Comparison of ENCODE assay signal across 18 cellular contexts in the genomic region with DNA sequence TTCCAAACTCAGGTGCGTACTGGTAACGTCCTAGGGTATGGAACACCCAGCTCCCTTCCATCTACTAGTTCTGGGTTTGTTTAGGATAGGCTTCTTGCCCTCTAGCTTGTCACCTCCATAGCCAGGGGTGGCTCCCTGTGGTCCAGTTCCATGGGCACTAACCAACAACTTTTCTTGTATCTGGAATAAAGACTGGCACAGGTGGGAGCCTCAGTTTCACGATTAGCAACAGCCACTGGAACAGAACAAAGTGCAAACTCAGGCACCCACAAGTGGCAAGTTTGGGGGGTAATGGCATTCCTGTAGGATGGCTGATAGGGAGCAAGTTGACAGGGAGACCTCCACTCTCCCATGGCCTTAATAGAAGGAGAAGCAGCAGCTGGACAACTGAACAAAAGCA. TPM values are rescaled to one million over a fixed set of nuclear protein-coding genes. Genes with fewer than 3 reads are reported as not detected.
DNase-seq lines count a peak whose midpoint lies in the region; ATAC-seq and TF ChIP-seq lines count a peak whose summit lies in the region.
"Had no signal": no experiment of that assay in that cellular context is flagged by ENCODE, and none has a peak within 500 bp of the region (broad histone marks: within the 10 kb centered on the region; RNA-seq: fewer than 3 reads in every experiment).

No MANE protein-coding gene starts in this region.

- DNase-seq in natural killer cell (peak; percentile 9), right atrium auricular region (ENCODE audit: low spot score) (peak; percentile 50), sciatic nerve (ENCODE audit: low spot score) (peak; percentile 19), GM20000 (ENCODE audit: low spot score) (no peak), HPDE6-E6E7 (ENCODE audit: extremely low spot score) (no peak), Calu3 (no peak)
- DNase-seq in natural killer cell treated with Interleukin-12 subunit alpha and Interleukin-12 subunit beta and Interleukin-15 and Interleukin-18, amount 100 ng/mL, for 72 hours (ENCODE audit: low spot score): no peak
- DNase-seq: ACHN; CD4-positive, alpha-beta memory T cell; GF-D8; NCI-H1092 treated with DMSO at 0.1 percent for 48 hours; NCI-H1694 treated with DMSO at 0.1 percent for 48 hours; NCI-H69; NK-92 treated with Interleukin-12 subunit alpha and Interleukin-12 subunit beta, amount 100 ng/mL, for 24 hours; PC-3 had no signal

- H3K27me3 Mint-ChIP-seq in natural killer cell (ENCODE audit: low read depth in 2 of 2) (no peaks in the 10 kb centered on the region), Calu3 (ENCODE audit: unreplicated experiment) (no peaks in the 10 kb centered on the region)
- H3K27me3 Mint-ChIP-seq in natural killer cell treated with Interleukin-12 subunit alpha and Interleukin-12 subunit beta and Interleukin-15 and Interleukin-18, amount 100 ng/mL, for 72 hours: no peaks in the 10 kb centered on the region
- H3K27me3 Mint-ChIP-seq: CD4-positive, alpha-beta memory T cell had no signal

- BruUV-seq in Calu3 (replicated peaks; lab: Mats Ljungman, UMichigan): no TSS peak

- intact Hi-C loops in natural killer cell (cut with micrococcal nuclease): no loop called here
- intact Hi-C loops in sciatic nerve (cut with DNase I): loop anchor here (5.0 to 10.0 kb wide), 3 partner anchors 34 to 177 kb away; no protein-coding TSS in a partner anchor
- intact Hi-C loops in Calu3 (cut with micrococcal nuclease; ENCODE audit: unreplicated experiment): loop anchor here (5.0 kb wide), 1 partner anchor 399 kb away; no protein-coding TSS in a partner anchor

- H3K36me3 Mint-ChIP-seq in natural killer cell (no peaks in the 10 kb centered on the region), Calu3 (ENCODE audit: insufficient read depth, unreplicated experiment) (peaks cover 9% of the 10 kb centered on the region)
- peaks cover 6% of the 10 kb centered on the region for H3K36me3 Mint-ChIP-seq in natural killer cell treated with Interleukin-12 subunit alpha and Interleukin-12 subunit beta and Interleukin-15 and Interleukin-18, amount 100 ng/mL, for 72 hours

- TF ChIP-seq CTCF in natural killer cell (IDR thresholded peaks at IDR 0.05): no peak
- TF ChIP-seq CTCF in right atrium auricular region (IDR thresholded peaks at IDR 0.05): no peak
- no peak for TF ChIP-seq CTCF in GM20000 (IDR thresholded peaks at IDR 0.05; ENCODE audit: extremely low read depth, missing control alignments)
- TF ChIP-seq CTCF in Calu3 (IDR thresholded peaks at IDR 0.05; ENCODE audit: unreplicated experiment): no peak

- peaks cover 0 to 51% of the 10 kb centered on the region in 2 donors for H3K4me1 ChIP-seq in right atrium auricular region

- no peaks in the 10 kb centered on the region for H3K9me3 ChIP-seq in right atrium auricular region

- H3K27me3 ChIP-seq in right atrium auricular region: no peaks in the 10 kb centered on the region

- no peak overlapping the region for H3K4me3 ChIP-seq in right atrium auricular region

- H3K9me3 Mint-ChIP-seq in natural killer cell (no peaks in the 10 kb centered on the region), Calu3 (ENCODE audit: low read depth, unreplicated experiment) (no peaks in the 10 kb centered on the region)
- H3K9me3 Mint-ChIP-seq in natural killer cell treated with Interleukin-12 subunit alpha and Interleukin-12 subunit beta and Interleukin-15 and Interleukin-18, amount 100 ng/mL, for 72 hours: no peaks in the 10 kb centered on the region
- H3K9me3 Mint-ChIP-seq: CD4-positive, alpha-beta memory T cell had no signal

- CTCF ChIA-PET in Calu3 (lab: Charles Lee): no interaction called here

- no peak overlapping the region for H3K27ac Mint-ChIP-seq in natural killer cell
- H3K27ac Mint-ChIP-seq in natural killer cell treated with Interleukin-12 subunit alpha and Interleukin-12 subunit beta and Interleukin-15 and Interleukin-18, amount 100 ng/mL, for 72 hours: peak overlapping the region in 1 of 2 donors; percentile 28
- no peak overlapping the region for H3K27ac Mint-ChIP-seq in Calu3 (ENCODE audit: unreplicated experiment)

- H3K27ac ChIP-seq in right atrium auricular region: peak overlapping the region; percentile 75 to 95
- H3K27ac ChIP-seq: KMS-11 had no signal

- H3K4me3 Mint-ChIP-seq in natural killer cell (no peak overlapping the region), Calu3 (ENCODE audit: low read depth, unreplicated experiment) (no peak overlapping the region)
- H3K4me3 Mint-ChIP-seq in natural killer cell treated with Interleukin-12 subunit alpha and Interleukin-12 subunit beta and Interleukin-15 and Interleukin-18, amount 100 ng/mL, for 72 hours: no peak overlapping the region
- H3K4me3 Mint-ChIP-seq: CD4-positive, alpha-beta memory T cell had no signal

- H3K36me3 ChIP-seq in right atrium auricular region: no peaks in the 10 kb centered on the region

- ATAC-seq in natural killer cell: no peak
- ATAC-seq in natural killer cell treated with Interleukin-12 subunit alpha and Interleukin-12 subunit beta and Interleukin-15 and Interleukin-18, amount 100 ng/mL, for 72 hours: no peak
- no peak for ATAC-seq in sciatic nerve
- ATAC-seq: PC-3 had no signal

- H3K4me1 Mint-ChIP-seq in natural killer cell (peaks cover 13 to 19% of the 10 kb centered on the region in 2 donors), Calu3 (ENCODE audit: low read depth, unreplicated experiment) (peaks cover 17% of the 10 kb centered on the region)
- H3K4me1 Mint-ChIP-seq in natural killer cell treated with Interleukin-12 subunit alpha and Interleukin-12 subunit beta and Interleukin-15 and Interleukin-18, amount 100 ng/mL, for 72 hours (ENCODE audit: low read depth in 2 of 2): peaks cover 16 to 21% of the 10 kb centered on the region in 2 donors

RNA-seq across cellular contexts. Expression of a gene that starts 5.6 kb away (rescaled TPM):
- 100 to 1,000 TPM; 205 to 212 (median 207) TPM for total RNA-seq in natural killer cell
- 100 to 1,000 TPM; 109 to 206 TPM for total RNA-seq in natural killer cell treated with Interleukin-12 subunit alpha and Interleukin-12 subunit beta and Interleukin-15 and Interleukin-18, amount 100 ng/mL, for 72 hours
- 10 to 100 TPM; 30.3 to 30.5 TPM for total RNA-seq in right atrium auricular region
- 47.3 TPM for total RNA-seq in sciatic nerve
- 29.9 and 30.7 TPM in 2 replicates for total RNA-seq in Calu3 (2022)

RNA-seq across cellular contexts. Expression of a gene that starts 49.1 kb away (rescaled TPM):
- 100 to 1,000 TPM; 590 to 700 (median 619) TPM for total RNA-seq in natural killer cell
- total RNA-seq in natural killer cell treated with Interleukin-12 subunit alpha and Interleukin-12 subunit beta and Interleukin-15 and Interleukin-18, amount 100 ng/mL, for 72 hours: 100 to 1,000 TPM in 1 of 2 donors, 10 to 100 TPM in 1; 77.8 to 129 TPM
- 1 to 10 TPM; 2.7 to 3.2 TPM for total RNA-seq in right atrium auricular region
- total RNA-seq in sciatic nerve: 6.7 TPM
- not detected in 2 replicates for total RNA-seq in Calu3 (2022)
- total RNA-seq: H1, MCF 10A, PC-3 had no signal

RNA-seq across cellular contexts. Expression of a gene that starts 59.8 kb away (rescaled TPM):
- total RNA-seq in natural killer cell (10 to 100 TPM; 46.3 to 67.4 (median 57.4) TPM), right atrium auricular region (10 to 100 TPM; 25.6 to 26.4 TPM), sciatic nerve (27.4 TPM), Calu3 (2022) (3.6 TPM in 2 replicates)
- 1 to 10 TPM; 5.8 to 7.6 TPM for total RNA-seq in natural killer cell treated with Interleukin-12 subunit alpha and Interleukin-12 subunit beta and Interleukin-15 and Interleukin-18, amount 100 ng/mL, for 72 hours

Comparison
In these comparisons a context has a peak if more than half of its experiments do, and no peak if none do; other contexts are left out.
1. DNase-seq: peak in natural killer cell (single experiment), right atrium auricular region (single experiment) and sciatic nerve (single experiment); none in natural killer cell treated with Interleukin-12 subunit alpha and Interleukin-12 subunit beta and Interleukin-15 and Interleukin-18, amount 100 ng/mL, for 72 hours (single experiment), GM20000 (single experiment), HPDE6-E6E7 (single experiment) and Calu3 (single experiment).
2. RNA of a gene that starts 49.1 kb away (total RNA-seq): 590 to 700 TPM in natural killer cell and 77.8 to 129 TPM in natural killer cell treated with Interleukin-12 subunit alpha and Interleukin-12 subunit beta and Interleukin-15 and Interleukin-18, amount 100 ng/mL, for 72 hours; 6.7 TPM in sciatic nerve (single experiment), 2.7 to 3.2 TPM in right atrium auricular region and not detected in Calu3; every median in the first group is over 10 times any median in the second.